Comparison of ENCODE assay signal across 8 cellular contexts in genomic region chr16:637081-638018, GRCh38. TPM values are rescaled to one million over a fixed set of nuclear protein-coding genes. Genes with fewer than 3 reads are reported as not detected.
DNase-seq lines count a peak whose midpoint lies in the region; ATAC-seq and TF ChIP-seq lines count a peak whose summit lies in the region.

No MANE protein-coding gene starts in this region.

- H3K27me3 Mint-ChIP-seq in endodermal cell (ENCODE audit: insufficient read depth) (no peaks in the 10 kb centered on the region), mesothelial cell of epicardium (ENCODE audit: low read depth) (no peaks in the 10 kb centered on the region)

- H3K4me1 ChIP-seq in MM.1S (ENCODE audit: low read length) = 0 out of 2 replicates have a peak, but pooled peaks cover 11% of the 10 kb centered on the region
- no peaks in the 10 kb centered on the region for H3K4me1 ChIP-seq in endodermal cell (ENCODE audit: control insufficient read depth, insufficient read depth, low read length)

- no peaks in the 10 kb centered on the region for H3K27me3 ChIP-seq in MM.1S (replicated peaks; ENCODE audit: insufficient read depth, low read length)
- H3K27me3 ChIP-seq in endodermal cell (ENCODE audit: control insufficient read depth, insufficient read depth, low read length, poor library complexity, severe bottlenecking) = no peaks in the 10 kb centered on the region

- peaks cover 28% of the 10 kb centered on the region for H3K79me2 ChIP-seq in MM.1S (ENCODE audit: low read length)

- H3K36me3 Mint-ChIP-seq in endodermal cell (ENCODE audit: low read depth) (no peaks in the 10 kb centered on the region), mesothelial cell of epicardium (no peaks in the 10 kb centered on the region)

- H3K4me1 Mint-ChIP-seq in endodermal cell = no peaks in the 10 kb centered on the region
- peaks cover 6% of the 10 kb centered on the region for H3K4me1 Mint-ChIP-seq in mesothelial cell of epicardium

- H3K4me3 ChIP-seq in GM12864 (ENCODE audit: low read depth, low read length) (peak overlapping the region; percentile 92), MM.1S (ENCODE audit: low read length) (peak overlapping the region; percentile 95), endodermal cell (ENCODE audit: low read length) (peak overlapping the region; percentile 84)

- no peaks in the 10 kb centered on the region for H4K20me1 ChIP-seq in MM.1S (ENCODE audit: insufficient read depth, low read length)

- WGBS in endodermal cell (ENCODE audit: insufficient coverage in 1 of 2, insufficient read length in 1 of 2), 2 experiments = 29 to 53% methylated on average over 20 to 52 of the region's 53 CpGs

- H3K9me3 ChIP-seq in MM.1S (replicated peaks; ENCODE audit: insufficient read depth, low read length) (no peaks in the 10 kb centered on the region), endodermal cell (ENCODE audit: control insufficient read depth, low read length) (no peaks in the 10 kb centered on the region)

- no peaks in the 10 kb centered on the region for H3K36me3 ChIP-seq in MM.1S (replicated peaks; ENCODE audit: insufficient read depth, low read length)
- H3K36me3 ChIP-seq in endodermal cell (ENCODE audit: control insufficient read depth, insufficient read depth, low read length) = no peaks in the 10 kb centered on the region

- no peaks in the 10 kb centered on the region for H3K9me2 ChIP-seq in MM.1S (replicated peaks; ENCODE audit: insufficient read depth, low read length)

- H3K27ac ChIP-seq in MM.1S (ENCODE audit: low read length) (peak overlapping the region; percentile 92; the same call in 1 of the 2 replicates), endodermal cell (ENCODE audit: low read depth, low read length) (peak overlapping the region; percentile 27)

- no peak for TF ChIP-seq CTCF in GM12864 (IDR thresholded peaks at IDR 0.05; ENCODE audit: low read depth, low read length, missing control alignments)
- TF ChIP-seq CTCF in MM.1S (IDR thresholded peaks at IDR 0.05; ENCODE audit: low read length) = no peak
- TF ChIP-seq CTCF in endodermal cell (conservative IDR thresholded peaks at IDR 0.05) = no peak
- no peak for TF ChIP-seq CTCF in mesothelial cell of epicardium (IDR thresholded peaks at IDR 0.05; ENCODE audit: unreplicated experiment)

- no peaks in the 10 kb centered on the region for H3K9me3 Mint-ChIP-seq in endodermal cell
- no peaks in the 10 kb centered on the region for H3K9me3 Mint-ChIP-seq in mesothelial cell of epicardium

- peaks cover 11% of the 10 kb centered on the region for H3F3A ChIP-seq in MM.1S (ENCODE audit: insufficient read depth, low read length)

- peak overlapping the region; percentile 57; the same call in 1 of the 2 replicates for H2AFZ ChIP-seq in MM.1S (ENCODE audit: low read length)

- peak overlapping the region; percentile 96 for H3K27ac Mint-ChIP-seq in endodermal cell
- no peak overlapping the region for H3K27ac Mint-ChIP-seq in mesothelial cell of epicardium

- DNase-seq in GM12864 (ENCODE audit: low read depth) (no peak), MM.1S (peak; percentile 86), endodermal cell (peak; percentile 97), mesothelial cell of epicardium (ENCODE audit: low spot score in 2 of 2, unreplicated experiment in 2 of 2) (no peak), cerebellar nuclear complex (lab: John Stamatoyannopoulos, UW) (no peak)
- DNase-seq in activated CD8-positive, alpha-beta memory T cell treated with anti-CD3 and anti-CD28 coated beads, Interleukin-2, amount 50 U/mL, for 1 hour (ENCODE audit: extremely low read depth) = peak; percentile 70
- DNase-seq in stimulated activated CD8-positive, alpha-beta memory T cell treated with anti-CD3 and anti-CD28 coated beads, Interleukin-15, amount 100 ng/mL, for 24 hours (ENCODE audit: low read depth) = peak; percentile 82

- H3K4me3 Mint-ChIP-seq in endodermal cell (peak overlapping the region; percentile 82), mesothelial cell of epicardium (peak overlapping the region; percentile 98)

- peak overlapping the region; percentile 51; the same call in 1 of the 2 replicates for H3K4me2 ChIP-seq in MM.1S (ENCODE audit: low read depth, low read length)

- H3K9ac ChIP-seq in MM.1S (ENCODE audit: low read length) (peak overlapping the region; percentile 85; the same call in 1 of the 2 replicates), endodermal cell (ENCODE audit: extremely low read depth, low read length, poor library complexity, severe bottlenecking) (no peak overlapping the region)

- ATAC-seq in HG02623 (IDR thresholded peaks at IDR 0.05; ENCODE audit: unreplicated experiment) = no peak

RNA-seq across cellular contexts. Expression of gene METTL26, which starts 1.2 kb away (rescaled TPM):
- 10 to 100 TPM; 72.1 to 79.8 TPM for total RNA-seq in endodermal cell
- 85.0 TPM for polyA plus RNA-seq in endodermal cell (2013, experiment 1 of 2)
- polyA plus RNA-seq in endodermal cell (2013, experiment 2 of 2) = 78.2 TPM
- total RNA-seq in mesothelial cell of epicardium = 72.1 to 74.0 TPM (median 73.2 TPM) in 3 replicates

RNA-seq across cellular contexts. Expression of gene MCRIP2, which starts 4.3 kb away (rescaled TPM):
- 10 to 100 TPM; 22.8 to 34.2 TPM for total RNA-seq in endodermal cell
- 12.5 TPM for polyA plus RNA-seq in endodermal cell (2013, experiment 1 of 2)
- 12.0 TPM for polyA plus RNA-seq in endodermal cell (2013, experiment 2 of 2)
- 20.5 to 24.6 TPM (median 21.7 TPM) in 3 replicates for total RNA-seq in mesothelial cell of epicardium

RNA-seq across cellular contexts. Expression of gene WFIKKN1, which starts 6.6 kb away (rescaled TPM):
- total RNA-seq in endodermal cell = 10 to 100 TPM in 1 of 2 donors, 1 to 10 TPM in 1; 7.7 to 11.6 TPM
- 17.0 TPM for polyA plus RNA-seq in endodermal cell (2013, experiment 1 of 2)
- polyA plus RNA-seq in endodermal cell (2013, experiment 2 of 2) = 15.2 TPM
- 0.47 to 0.94 TPM (median 0.84 TPM) in 3 replicates for total RNA-seq in mesothelial cell of epicardium

RNA-seq across cellular contexts. Expression of gene WDR90, which starts 11.8 kb away (rescaled TPM):
- total RNA-seq in endodermal cell = 100 to 1,000 TPM; 112 to 120 TPM
- polyA plus RNA-seq in endodermal cell (2013, experiment 1 of 2) = 50.5 TPM
- polyA plus RNA-seq in endodermal cell (2013, experiment 2 of 2) = 49.8 TPM
- 75.9 to 86.9 TPM (median 77.2 TPM) in 3 replicates for total RNA-seq in mesothelial cell of epicardium

RNA-seq across cellular contexts. Expression of gene RHOT2, which starts 30.6 kb away (rescaled TPM):
- total RNA-seq in endodermal cell (100 to 1,000 TPM; 180 to 193 TPM), mesothelial cell of epicardium (190 to 207 TPM (median 194 TPM) in 3 replicates)
- polyA plus RNA-seq in endodermal cell (2013, experiment 1 of 2) = 121 TPM
- polyA plus RNA-seq in endodermal cell (2013, experiment 2 of 2) = 103 TPM

Comparison
In these comparisons a context has a peak if more than half of its experiments do, and no peak if none do; other contexts are left out.
1. DNase-seq: peak in MM.1S (single experiment), activated CD8-positive, alpha-beta memory T cell treated with anti-CD3 and anti-CD28 coated beads, Interleukin-2, amount 50 U/mL, for 1 hour (single experiment), endodermal cell (single experiment) and stimulated activated CD8-positive, alpha-beta memory T cell treated with anti-CD3 and anti-CD28 coated beads, Interleukin-15, amount 100 ng/mL, for 24 hours (single experiment); none in GM12864 (single experiment), mesothelial cell of epicardium (0 of 2) and cerebellar nuclear complex (0 of 2).
2. Peak in every context shown above with its lines, with median percentiles within 50 percentile points of each other: H3K4me3 ChIP-seq.